ENCODE assay signal across 1 cellular context in genomic region chr2:172430027-172430426, GRCh38.
TF ChIP-seq lines count a peak whose summit lies in the region.

No MANE protein-coding gene starts in this region.

TF ChIP-seq in WTC11, 78 proteins besides CTCF, POLR2A, EP300 and RAD21 (continued from another document):
- TF ChIP-seq ZNF281 (CRISPR knock-in tag; IDR thresholded peaks at IDR 0.05) (no peak), ZNF396 (CRISPR knock-in tag; IDR thresholded peaks at IDR 0.05; ENCODE audit: borderline replicate concordance) (no peak), ELF4 (CRISPR knock-in tag; IDR thresholded peaks at IDR 0.05; ENCODE audit: low read depth) (no peak), FOXP1 (CRISPR knock-in tag; IDR thresholded peaks at IDR 0.05; ENCODE audit: borderline replicate concordance) (no peak), EMX1 (CRISPR knock-in tag; IDR thresholded peaks at IDR 0.05) (no peak), CREM (CRISPR knock-in tag; IDR thresholded peaks at IDR 0.05) (no peak), ERG (CRISPR knock-in tag; IDR thresholded peaks at IDR 0.05) (no peak), PREB (CRISPR knock-in tag; IDR thresholded peaks at IDR 0.05; ENCODE audit: borderline replicate concordance) (no peak), GTF2I (CRISPR knock-in tag; conservative IDR thresholded peaks at IDR 0.05) (no peak), ATF2 (CRISPR knock-in tag; IDR thresholded peaks at IDR 0.05; ENCODE audit: borderline replicate concordance, low read depth) (no peak), SMAD3 (CRISPR knock-in tag; IDR thresholded peaks at IDR 0.05; ENCODE audit: borderline replicate concordance) (no peak), STAT6 (CRISPR knock-in tag; conservative IDR thresholded peaks at IDR 0.05; ENCODE audit: low read depth) (no peak), ZNF532 (CRISPR knock-in tag; IDR thresholded peaks at IDR 0.05; ENCODE audit: borderline replicate concordance) (no peak)
